ENCODE assay signal across 8 cellular contexts in genomic region chr19:45016388-45017314, GRCh38. TPM values are rescaled to one million over a fixed set of nuclear protein-coding genes. Genes with fewer than 3 reads are reported as not detected.
A peak's percentile ranks its signal among the peaks of the same experiment; 100 is the strongest.
DNase-seq lines count a peak whose midpoint lies in the region; ATAC-seq lines count a peak whose summit lies in the region.

No MANE protein-coding gene starts in this region.

- no peak overlapping the region for H3K4me2 ChIP-seq in mesenchymal stem cell (ENCODE audit: low read length, poor library complexity, severe bottlenecking)

- no peak overlapping the region for H2BK5ac ChIP-seq in mesenchymal stem cell (ENCODE audit: low read depth, low read length, poor library complexity, severe bottlenecking)

- H3K9me3 ChIP-seq in mesenchymal stem cell (ENCODE audit: control insufficient read depth, low read length): no peaks in the 10 kb centered on the region

- no peak overlapping the region for H3K4me3 ChIP-seq in mesenchymal stem cell (ENCODE audit: insufficient read depth in 1 of 2, low read depth in 1 of 2, low read length in 2 of 2)

- H2BK12ac ChIP-seq in mesenchymal stem cell (ENCODE audit: low read length in 2 of 2): no peak overlapping the region

- peak; percentile 76 for ATAC-seq in GM18870 (IDR thresholded peaks at IDR 0.05; ENCODE audit: unreplicated experiment)
- peak; percentile 76 for ATAC-seq in HG03108 (IDR thresholded peaks at IDR 0.05; ENCODE audit: unreplicated experiment)

- H3K4me1 ChIP-seq in mesenchymal stem cell (ENCODE audit: control insufficient read depth, insufficient read depth, low read depth, low read length): peaks cover 2% of the 10 kb centered on the region

- DNase-seq in C1 segment of cervical spinal cord (lab: John Stamatoyannopoulos, UW) (peak in 13 of 14 donors; percentile 2 to 79 (median 53)), NCI-H526 (lab: John Stamatoyannopoulos, UW) (peak; percentile 34 to 79), dermis microvascular lymphatic vessel endothelial cell (ENCODE audit: low read depth in 2 of 2) (peak; percentile 63 to 67), mesenchymal stem cell (peak; percentile 76)
- peak; percentile 67 for DNase-seq in activated CD4-positive, alpha-beta T cell treated with anti-CD3 and anti-CD28 coated beads, Interleukin-2, amount 50 U/mL, for 1 hour
- peak; percentile 78 for DNase-seq in stimulated activated CD8-positive, alpha-beta memory T cell treated with anti-CD3 and anti-CD28 coated beads, Interleukin-4, amount 100 ng/mL, for 48 hours

- H3K27ac ChIP-seq in mesenchymal stem cell (ENCODE audit: low read length, poor library complexity, severe bottlenecking): no peak overlapping the region

- no peak overlapping the region for H3K18ac ChIP-seq in mesenchymal stem cell (ENCODE audit: low read depth in 1 of 2, low read length in 2 of 2)

- peak overlapping the region; percentile 32 for H3K9ac ChIP-seq in mesenchymal stem cell (ENCODE audit: low read length)

- no peaks in the 10 kb centered on the region for H3K79me1 ChIP-seq in mesenchymal stem cell (replicated peaks; ENCODE audit: low read length, poor library complexity, severe bottlenecking)

- H3K27me3 ChIP-seq in mesenchymal stem cell (ENCODE audit: control insufficient read depth in 1 of 2, insufficient read depth in 1 of 2, low read length in 2 of 2): no peaks in the 10 kb centered on the region

- H3K14ac ChIP-seq in mesenchymal stem cell (ENCODE audit: low read length in 2 of 2): no peak overlapping the region

- H4K91ac ChIP-seq in mesenchymal stem cell (ENCODE audit: low read length): no peak overlapping the region

- no peak overlapping the region for H4K8ac ChIP-seq in mesenchymal stem cell (ENCODE audit: low read length)

- peaks cover 23 to 38% of the 10 kb centered on the region in 2 experiments for H3K36me3 ChIP-seq in mesenchymal stem cell (ENCODE audit: control insufficient read depth in 1 of 2, insufficient read depth in 2 of 2, low read depth in 1 of 2, low read length in 2 of 2)

- H3K4ac ChIP-seq in mesenchymal stem cell (ENCODE audit: low read depth in 1 of 2, low read length in 2 of 2): no peak overlapping the region

- 77% methylated on average over 8 of the region's 13 CpGs for WGBS in mesenchymal stem cell

- no peak overlapping the region for H2BK120ac ChIP-seq in mesenchymal stem cell (ENCODE audit: low read depth, low read length)

- no peak overlapping the region for H2AFZ ChIP-seq in mesenchymal stem cell (ENCODE audit: low read depth, low read length)

- no peak overlapping the region for H2AK5ac ChIP-seq in mesenchymal stem cell (ENCODE audit: low read length, severe bottlenecking)

- H2BK15ac ChIP-seq in mesenchymal stem cell (ENCODE audit: low read depth, poor library complexity, severe bottlenecking): no peak overlapping the region

- H3K23ac ChIP-seq in mesenchymal stem cell (ENCODE audit: low read length in 2 of 2): no peak overlapping the region

RNA-seq across cellular contexts. Expression of gene RELB, which starts 15.4 kb away (rescaled TPM):
- 8.2 and 16.2 TPM in 2 replicates for total RNA-seq in dermis microvascular lymphatic vessel endothelial cell
- polyA plus RNA-seq in mesenchymal stem cell (2013, experiment 1 of 2): 9.8 TPM
- polyA plus RNA-seq in mesenchymal stem cell (2013, experiment 2 of 2): 9.6 TPM

RNA-seq across cellular contexts. Expression of gene CLASRP, which starts 22.2 kb away (rescaled TPM):
- total RNA-seq in dermis microvascular lymphatic vessel endothelial cell: 4.2 and 6.6 TPM in 2 replicates
- polyA plus RNA-seq in mesenchymal stem cell (2013, experiment 1 of 2): 22.8 TPM
- polyA plus RNA-seq in mesenchymal stem cell (2013, experiment 2 of 2): 21.7 TPM

RNA-seq across cellular contexts. Expression of gene ZNF296, which starts 59.6 kb away (rescaled TPM):
- 0.13 and 0.25 TPM in 2 replicates for total RNA-seq in dermis microvascular lymphatic vessel endothelial cell
- polyA plus RNA-seq in mesenchymal stem cell (2013, experiment 1 of 2): 0.58 TPM
- polyA plus RNA-seq in mesenchymal stem cell (2013, experiment 2 of 2): 0.56 TPM
